20 cellular contexts compared by ENCODE assay signal in the genomic region with DNA sequence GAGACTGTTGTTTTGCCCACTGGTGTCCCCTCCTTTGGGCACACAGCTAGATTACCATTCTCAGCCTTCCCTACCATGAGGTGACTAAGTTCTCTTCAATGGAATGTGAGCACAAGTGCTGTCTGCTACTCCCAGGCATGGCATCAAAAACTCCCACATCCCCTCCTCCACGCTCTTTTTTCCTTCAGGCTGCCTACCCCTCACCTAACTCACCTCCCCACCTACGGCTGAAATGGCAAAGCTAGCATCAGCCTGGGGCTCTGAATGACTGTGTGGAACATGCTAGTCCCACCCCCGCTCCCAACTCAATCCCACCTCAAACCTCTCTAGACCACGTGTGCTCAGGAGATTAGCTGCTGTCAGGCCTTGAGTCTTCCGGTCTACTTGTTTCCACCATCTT.
DNase-seq lines count a peak whose midpoint lies in the region; ATAC-seq, FAIRE-seq and TF ChIP-seq lines count a peak whose summit lies in the region.
"Had no signal": no experiment of that assay in that cellular context is flagged by ENCODE, and none has a peak within 500 bp of the region (broad histone marks: within the 10 kb centered on the region; RNA-seq: fewer than 3 reads in every experiment).

No MANE protein-coding gene starts in this region.

- TF ChIP-seq EP300 in H1 (IDR thresholded peaks at IDR 0.05; ENCODE audit: borderline replicate concordance in 1 of 2, low read depth in 2 of 2, low read length in 2 of 2), result no peak

- no peaks in the 10 kb centered on the region; the same call in 1 of the 2 replicates for H3K23me2 ChIP-seq in H1 (ENCODE audit: low read depth, low read length)

- H3K4ac ChIP-seq in H1 (replicated peaks; ENCODE audit: insufficient read length, low read depth, low read length) (no peak overlapping the region), mesendoderm (ENCODE audit: low read depth, low read length) (no peak overlapping the region)

- H2AFZ ChIP-seq in OCI-LY3 (ENCODE audit: low read depth, low read length) (peak overlapping the region; percentile 69), H1 (ENCODE audit: low read length) (no peak overlapping the region)

- no peak for TF ChIP-seq POLR2A in H1 (IDR thresholded peaks at IDR 0.05; ENCODE audit: control extremely low read depth in 1 of 2, low read depth in 2 of 2, low read length in 2 of 2)

- H3K4me3 ChIP-seq in OCI-LY3 (ENCODE audit: low read length) (no peak overlapping the region), H1 (ENCODE audit: extremely low read depth in 1 of 4, insufficient read depth in 2 of 4, low read depth in 3 of 4, low read length in 4 of 4) (no peak overlapping the region), mesendoderm (ENCODE audit: low read length) (no peak overlapping the region)
- H3K4me3 ChIP-seq: HAP-1 had no signal

- no peak overlapping the region for H2BK120ac ChIP-seq in H1 (replicated peaks; ENCODE audit: low read depth, low read length)
- H2BK120ac ChIP-seq in mesendoderm (ENCODE audit: low read depth, low read length), result no peak overlapping the region

- H3K36me3 ChIP-seq in OCI-LY3 (replicated peaks; ENCODE audit: low read depth, low read length) (no peaks in the 10 kb centered on the region), H1 (ENCODE audit: control insufficient read depth in 2 of 4, insufficient read depth in 4 of 4, low read length in 3 of 4) (0 out of 8 replicates have a peak, but pooled peaks cover 0 to 2% (median 0%) of the 10 kb centered on the region in 4 experiments), mesendoderm (ENCODE audit: control insufficient read depth, insufficient read depth, low read length) (no peaks in the 10 kb centered on the region)
- H3K36me3 ChIP-seq: HAP-1 had no signal

- H3K9me3 ChIP-seq in OCI-LY3 (ENCODE audit: insufficient read depth, low read length), result no peaks in the 10 kb centered on the region
- H3K9me3 ChIP-seq in H1 (ENCODE audit: insufficient read depth in 2 of 2, low read depth in 1 of 2, low read length in 1 of 2), result no peaks in the 10 kb centered on the region
- H3K9me3 ChIP-seq: HAP-1 had no signal

- H3K4me2 ChIP-seq in OCI-LY3 (ENCODE audit: low read length) (no peak overlapping the region), H1 (ENCODE audit: insufficient read depth in 1 of 2, low read depth in 2 of 2, low read length in 2 of 2) (no peak overlapping the region), mesendoderm (ENCODE audit: low read length) (no peak overlapping the region)

- H3K23ac ChIP-seq in H1 (ENCODE audit: insufficient read length), result no peak overlapping the region
- H3K23ac ChIP-seq in mesendoderm (ENCODE audit: low read length), result no peak overlapping the region

- H3K79me2 ChIP-seq in OCI-LY3 (ENCODE audit: low read length), result no peaks in the 10 kb centered on the region
- no peaks in the 10 kb centered on the region for H3K79me2 ChIP-seq in H1 (ENCODE audit: control insufficient read depth in 1 of 2, insufficient read depth in 2 of 2, low read length in 2 of 2)
- H3K79me2 ChIP-seq in mesendoderm (ENCODE audit: control insufficient read depth, insufficient read depth, low read length), result no peaks in the 10 kb centered on the region

- H4K5ac ChIP-seq in H1 (ENCODE audit: insufficient read length, low read depth, low read length) (no peak overlapping the region), mesendoderm (ENCODE audit: low read length) (no peak overlapping the region)

- no peak for ATAC-seq in HG02588 (IDR thresholded peaks at IDR 0.05; ENCODE audit: unreplicated experiment)
- no peak for ATAC-seq in stimulated activated naive CD8-positive, alpha-beta T cell treated with anti-CD3 and anti-CD28 coated beads, Interleukin-15, Interleukin-2, amounts not matched to agents 100 U/mL and 50 U/mL, for 24 hours
- ATAC-seq in HG03175 (IDR thresholded peaks at IDR 0.05; ENCODE audit: unreplicated experiment), result no peak
- ATAC-seq: CD8-positive, alpha-beta T cell had no signal

- no peak for FAIRE-seq in H1 (lab: Jason Lieb, UNC)
- FAIRE-seq: A204.1, D721Med, G401.6, GM12891 had no signal

- H2BK15ac ChIP-seq in H1 (ENCODE audit: low read length) (0 out of 2 replicates have a peak overlapping the region, but pooled peaks have one; percentile 37), mesendoderm (replicated peaks; ENCODE audit: low read depth) (no peak overlapping the region)

- TF ChIP-seq CTCF in OCI-LY3 (IDR thresholded peaks at IDR 0.05; ENCODE audit: low read depth, low read length) (no peak), H1 (IDR thresholded peaks at IDR 0.05; ENCODE audit: control extremely low read depth in 1 of 3, insufficient read depth in 1 of 3, low read depth in 1 of 3, low read length in 3 of 3) (no peak)

- CTCF ChIA-PET in H1 (lab: Charles Lee; ENCODE audit: partially characterized antibody), result interaction anchor here (2.8 kb wide), 1 partner anchor 9 kb away, joined by 8 read pairs; no protein-coding TSS in a partner anchor

- H3K27me3 ChIP-seq in OCI-LY3 (ENCODE audit: low read depth, low read length), result no peaks in the 10 kb centered on the region
- no peaks in the 10 kb centered on the region for H3K27me3 ChIP-seq in H1 (replicated peaks in 1 of 4; ENCODE audit: control insufficient read depth in 3 of 4, extremely low read depth in 1 of 4, insufficient read depth in 3 of 4, low read length in 3 of 4)
- H3K27me3 ChIP-seq in mesendoderm (ENCODE audit: insufficient read depth, low read length, poor library complexity), result no peaks in the 10 kb centered on the region

- no peak overlapping the region for H3K56ac ChIP-seq in H1 (replicated peaks; ENCODE audit: insufficient read length, low read depth, low read length)
- H3K56ac ChIP-seq in mesendoderm (ENCODE audit: low read length), result no peak overlapping the region

- no peak overlapping the region for H3K27ac ChIP-seq in OCI-LY3 (ENCODE audit: low read length)
- no peak overlapping the region for H3K27ac ChIP-seq in H1 (ENCODE audit: low read depth, low read length)
- H3K27ac ChIP-seq in mesendoderm (ENCODE audit: low read depth, low read length), result no peak overlapping the region

- POLR2A ChIA-PET in H1 (lab: Charles Lee; ENCODE audit: partially characterized antibody), result no interaction called here

- no peak overlapping the region for H2BK20ac ChIP-seq in H1 (ENCODE audit: low read length)

- H4K91ac ChIP-seq in H1 (replicated peaks; ENCODE audit: insufficient read length, low read length), result no peak overlapping the region

- peaks cover 7% of the 10 kb centered on the region for H3K4me1 ChIP-seq in OCI-LY3 (ENCODE audit: low read length)
- no peaks in the 10 kb centered on the region for H3K4me1 ChIP-seq in H1 (replicated peaks in 1 of 4; ENCODE audit: control insufficient read depth in 3 of 4, insufficient read depth in 4 of 4, low read length in 3 of 4)
- no peaks in the 10 kb centered on the region for H3K4me1 ChIP-seq in mesendoderm (ENCODE audit: control insufficient read depth, low read depth, low read length)
- H3K4me1 ChIP-seq: HAP-1 had no signal

- H3K14ac ChIP-seq in H1 (ENCODE audit: insufficient read length), result no peak overlapping the region

- H3K9ac ChIP-seq in OCI-LY3 (ENCODE audit: low read length) (no peak overlapping the region), H1 (replicated peaks in 1 of 4; ENCODE audit: extremely low read depth in 1 of 4, low read depth in 3 of 4, low read length in 3 of 4) (no peak overlapping the region), mesendoderm (ENCODE audit: low read length) (no peak overlapping the region)

- H3K18ac ChIP-seq in H1 (ENCODE audit: extremely low read depth, low read length) (no peak overlapping the region), mesendoderm (ENCODE audit: low read length) (no peak overlapping the region)

- H2AK5ac ChIP-seq in H1 (ENCODE audit: low read depth, low read length), result no peak overlapping the region
- H2AK5ac ChIP-seq in mesendoderm (ENCODE audit: low read length), result no peak overlapping the region

- no peak for TF ChIP-seq RAD21 in H1 (IDR thresholded peaks at IDR 0.05 in 1 of 2, conservative IDR thresholded peaks at IDR 0.05 in 1 of 2; ENCODE audit: low read depth in 2 of 2, low read length in 2 of 2)

- H2BK5ac ChIP-seq in H1 (ENCODE audit: low read depth, low read length), result no peak overlapping the region
- H2BK5ac ChIP-seq in mesendoderm (ENCODE audit: low read length), result no peak overlapping the region

- H4K8ac ChIP-seq in H1 (ENCODE audit: extremely low read depth, insufficient read depth, low read length) (no peak overlapping the region), mesendoderm (ENCODE audit: low read depth, low read length) (no peak overlapping the region)

- H2BK12ac ChIP-seq in H1 (ENCODE audit: low read depth, low read length), result no peak overlapping the region

- WGBS in H1 (ENCODE audit: extremely low coverage in 1 of 2, insufficient coverage in 1 of 2, insufficient read length in 1 of 2, insufficient replicate concordance in 2 of 2, low coverage in 1 of 2, low lambda C conversion rate in 2 of 2, missing lambda C conversion rate in 1 of 2), 2 experiments, result 92% methylated on average over 5 of the region's 5 CpGs; no CpG with 5 or more reads in 1 of the 2 experiments
- WGBS in mesendoderm (ENCODE audit: extremely low coverage, insufficient coverage, low lambda C conversion rate), result no CpG with 5 or more reads among the region's 5 CpGs

- no peak for DNase-seq in H1 (ENCODE audit: low read depth in 1 of 2, low spot score in 2 of 2)
- DNase-seq in mesendoderm, result peak; percentile 30
- no peak for DNase-seq in Ammon's horn (ENCODE audit: low spot score)
- DNase-seq in stimulated activated naive CD8-positive, alpha-beta T cell treated with anti-CD3 and anti-CD28 coated beads, Interleukin-15, Interleukin-2, amounts not matched to agents 100 U/mL and 50 U/mL, for 24 hours, result no peak
- DNase-seq: CD8-positive, alpha-beta T cell; COR-L47; DMS153; DMS79 treated with DMSO at 0.1 percent for 48 hours; EL; GOT3; HFFc6; IMR-90 had no signal

- H3K79me1 ChIP-seq in H1 (ENCODE audit: low read depth, low read length), result no peaks in the 10 kb centered on the region
- H3K79me1 ChIP-seq in mesendoderm (ENCODE audit: low read length), result no peaks in the 10 kb centered on the region

- no peaks in the 10 kb centered on the region for H4K20me1 ChIP-seq in OCI-LY3 (ENCODE audit: insufficient read depth, low read length)
- H4K20me1 ChIP-seq in H1 (replicated peaks in 1 of 2; ENCODE audit: control insufficient read depth in 1 of 2, insufficient read depth in 2 of 2, low read length in 2 of 2), result no peaks in the 10 kb centered on the region

TF ChIP-seq in H1, 55 proteins besides CTCF, POLR2A, EP300 and RAD21 (continues in another document):
- TF ChIP-seq TAF1 (IDR thresholded peaks at IDR 0.05; ENCODE audit: low read depth, low read length) (no peak), TBP (IDR thresholded peaks at IDR 0.05; ENCODE audit: low read depth, low read length) (no peak), TAF7 (optimal IDR thresholded peaks at IDR 0.05; ENCODE audit: borderline replicate concordance, low read depth, low read length) (no peak), SAP30 (IDR thresholded peaks at IDR 0.05; ENCODE audit: insufficient read depth, insufficient replicate concordance, low read length) (no peak), CBX5 (IDR thresholded peaks at IDR 0.05; ENCODE audit: low read depth, low read length) (no peak)
